17 cellular contexts compared by ENCODE assay signal in genomic region chr3:32819581-32820348, GRCh38. TPM values are rescaled to one million over a fixed set of nuclear protein-coding genes. Genes with fewer than 3 reads are reported as not detected.
A peak's percentile ranks its signal among the peaks of the same experiment; 100 is the strongest.
DNase-seq lines count a peak whose midpoint lies in the region; ATAC-seq and TF ChIP-seq lines count a peak whose summit lies in the region.
"Had no signal": no experiment of that assay in that cellular context is flagged by ENCODE, and none has a peak within 500 bp of the region (broad histone marks: within the 10 kb centered on the region; RNA-seq: fewer than 3 reads in every experiment).

No MANE protein-coding gene starts in this region.

- peak overlapping the region; percentile 26 for H2AFZ ChIP-seq in hepatocyte

- H3K27me3 Mint-ChIP-seq in nephron (ENCODE audit: low read depth) = peaks cover 95% of the 10 kb centered on the region

- TF ChIP-seq CTCF in hepatocyte (IDR thresholded peaks at IDR 0.05; ENCODE audit: poor library complexity) (no peak), nephron (IDR thresholded peaks at IDR 0.05; ENCODE audit: unreplicated experiment in 3 of 3) (no peak), brain microvascular endothelial cell (IDR thresholded peaks at IDR 0.05; ENCODE audit: low read depth, low read length, missing control alignments) (no peak), heart right ventricle (IDR thresholded peaks at IDR 0.05) (no peak)

- H3K36me3 Mint-ChIP-seq in nephron (ENCODE audit: low read depth) = peaks cover 5% of the 10 kb centered on the region

- peaks cover 0 to 9% (median 0%) of the 10 kb centered on the region in 11 experiments; a peak in 4 of 22 replicates for H4K20me1 ChIP-seq in BLaER1 treated with 17β-estradiol and CSF1 and Interleukin-3, amounts not matched to agents 10 nM and 100 nM
- H4K20me1 ChIP-seq in hepatocyte (ENCODE audit: insufficient read depth, poor library complexity, severe bottlenecking) = peaks cover 13% of the 10 kb centered on the region

- peaks cover 21% of the 10 kb centered on the region for H3K4me1 Mint-ChIP-seq in nephron

- no peak overlapping the region for H3K27ac ChIP-seq in BLaER1 treated with 17β-estradiol and CSF1 and Interleukin-3, amounts not matched to agents 10 nM and 100 nM
- H3K27ac ChIP-seq in HUES64 (ENCODE audit: low read depth, low read length) (peak overlapping the region; percentile 100), hepatocyte (peak overlapping the region; percentile 86), brain microvascular endothelial cell (no peak overlapping the region), heart right ventricle (no peak overlapping the region)
- H3K27ac ChIP-seq: tibial nerve had no signal

- H3K36me3 ChIP-seq in BLaER1 treated with 17β-estradiol and CSF1 and Interleukin-3, amounts not matched to agents 10 nM and 100 nM = peaks cover 0 to 20% (median 18%) of the 10 kb centered on the region in 11 experiments; a peak in 19 of 22 replicates
- H3K36me3 ChIP-seq in HUES64 (ENCODE audit: insufficient read depth, low read length) (peaks cover 51% of the 10 kb centered on the region), hepatocyte (replicated peaks; ENCODE audit: insufficient read depth, low read depth) (no peaks in the 10 kb centered on the region), brain microvascular endothelial cell (replicated peaks) (no peaks in the 10 kb centered on the region), heart right ventricle (no peaks in the 10 kb centered on the region)
- H3K36me3 ChIP-seq: tibial nerve had no signal

- peaks cover 48 to 69% (median 61%) of the 10 kb centered on the region in 11 experiments for H3K27me3 ChIP-seq in BLaER1 treated with 17β-estradiol and CSF1 and Interleukin-3, amounts not matched to agents 10 nM and 100 nM
- no peaks in the 10 kb centered on the region for H3K27me3 ChIP-seq in HUES64 (ENCODE audit: insufficient read depth, low read length)
- H3K27me3 ChIP-seq in hepatocyte = peaks cover 17% of the 10 kb centered on the region
- H3K27me3 ChIP-seq in brain microvascular endothelial cell (replicated peaks) = peaks cover 74% of the 10 kb centered on the region
- H3K27me3 ChIP-seq in heart right ventricle = peaks cover 23 to 94% (median 85%) of the 10 kb centered on the region in 7 donors

- H3K79me2 ChIP-seq in hepatocyte = peaks cover 70% of the 10 kb centered on the region

- peaks cover 5% of the 10 kb centered on the region for H3K9me3 Mint-ChIP-seq in nephron

- DNase-seq in hepatocyte (ENCODE audit: low spot score) = peak; percentile 43
- DNase-seq in NCI-H1930 (lab: John Stamatoyannopoulos, UW) = no peak
- no peak for DNase-seq in brain microvascular endothelial cell
- DNase-seq in heart right ventricle = no peak
- DNase-seq: activated naive CD4-positive, alpha-beta T cell treated with Interleukin-2 at 50 U/mL for 16 hours; DMS153; NCI-H2029; NCI-H82; stimulated activated CD8-positive, alpha-beta memory T cell treated with anti-CD3 and anti-CD28 coated beads, Interleukin-4, amount 100 ng/mL, for 48 hours had no signal

- peaks cover 23 to 56% (median 49%) of the 10 kb centered on the region in 11 experiments for H3K9me3 ChIP-seq in BLaER1 treated with 17β-estradiol and CSF1 and Interleukin-3, amounts not matched to agents 10 nM and 100 nM (replicated peaks in 1 of 11)
- H3K9me3 ChIP-seq in HUES64 (ENCODE audit: insufficient read depth, low read depth, low read length) (no peaks in the 10 kb centered on the region; the same call in 1 of the 2 replicates), hepatocyte (ENCODE audit: low read depth) (no peaks in the 10 kb centered on the region), heart right ventricle (no peaks in the 10 kb centered on the region)
- H3K9me3 ChIP-seq: tibial nerve had no signal

- no peak overlapping the region for H3K9ac ChIP-seq in BLaER1 treated with 17β-estradiol and CSF1 and Interleukin-3, amounts not matched to agents 10 nM and 100 nM
- peak overlapping the region; percentile 98 for H3K9ac ChIP-seq in HUES64 (ENCODE audit: low read depth, low read length)

- H3K9me2 ChIP-seq in hepatocyte (replicated peaks; ENCODE audit: insufficient read depth) = no peaks in the 10 kb centered on the region

- peaks cover 26 to 40% (median 36%) of the 10 kb centered on the region in 10 experiments for H3K4me1 ChIP-seq in BLaER1 treated with 17β-estradiol and CSF1 and Interleukin-3, amounts not matched to agents 10 nM and 100 nM
- H3K4me1 ChIP-seq in HUES64 (ENCODE audit: insufficient read depth, low read length) (peaks cover 35% of the 10 kb centered on the region), hepatocyte (ENCODE audit: insufficient read depth) (peaks cover 35% of the 10 kb centered on the region), heart right ventricle (peaks cover 3 to 32% (median 15%) of the 10 kb centered on the region in 9 donors)

- H3K27ac Mint-ChIP-seq in nephron = peak overlapping the region; percentile 28 to 74 (median 66)

- H3K4me3 ChIP-seq in BLaER1 treated with 17β-estradiol and CSF1 and Interleukin-3, amounts not matched to agents 10 nM and 100 nM = peak overlapping the region in 6 of 10 experiments; percentile 66 to 73 (median 70); a peak in 7 of 20 replicates
- H3K4me3 ChIP-seq in HUES64 (ENCODE audit: low read length) (peak overlapping the region; percentile 99), hepatocyte (peak overlapping the region; percentile 84), brain microvascular endothelial cell (ENCODE audit: low read depth, low read length) (no peak overlapping the region), heart right ventricle (no peak overlapping the region)
- H3K4me3 ChIP-seq: tibial nerve had no signal

- intact Hi-C loops in heart right ventricle (cut with DNase I) = no loop called here

- under 1% methylated on average over 41 of the region's 41 CpGs for WGBS in HUES64
- WGBS in hepatocyte (ENCODE audit: low lambda C conversion rate, missing lambda C conversion rate) = 27% methylated on average over 41 of the region's 41 CpGs
- 60 to 67% methylated on average over 41 of the region's 41 CpGs for WGBS in heart right ventricle, 2 donors

- in situ Hi-C loops in brain microvascular endothelial cell (cut with HindIII; ENCODE audit: low pct_ligation_motif_present, low sequenced_read_pairs) = no loop called here

- peak overlapping the region; percentile 83 to 88 (median 85) for H3K4me3 Mint-ChIP-seq in nephron

- H3K4me2 ChIP-seq in BLaER1 treated with 17β-estradiol and CSF1 and Interleukin-3, amounts not matched to agents 10 nM and 100 nM = no peak overlapping the region
- H3K4me2 ChIP-seq in hepatocyte = peak overlapping the region; percentile 87

- ATAC-seq in HG02981 (IDR thresholded peaks at IDR 0.05; ENCODE audit: unreplicated experiment) (no peak), heart right ventricle (no peak)
- ATAC-seq: Right ventricle myocardium inferior had no signal

RNA-seq across cellular contexts. Expression of gene TRIM71, which starts 2.0 kb away (rescaled TPM):
- polyA plus RNA-seq in HUES64 (2013, experiment 1 of 2) = 82.8 TPM
- 81.5 TPM for polyA plus RNA-seq in HUES64 (2013, experiment 2 of 2)
- total RNA-seq in hepatocyte (11.5 and 14.5 TPM in 2 replicates), heart right ventricle (under 1 TPM in 1 of 10 donors, not detected in 9; 0.07 TPM)
- polyA plus RNA-seq in hepatocyte (1.9 and 2.5 TPM in 2 replicates), heart right ventricle (not detected)
- total RNA-seq: bronchial epithelial cell, Right ventricle myocardium inferior had no signal
- polyA plus RNA-seq: liver had no signal

Comparison
In these comparisons a context has a peak if more than half of its experiments do, and no peak if none do; other contexts are left out.
1. H3K27ac ChIP-seq: peak in HUES64 (single experiment) and hepatocyte (single experiment); none in BLaER1 treated with 17β-estradiol and CSF1 and Interleukin-3, amounts not matched to agents 10 nM and 100 nM (0 of 11), brain microvascular endothelial cell (single experiment) and heart right ventricle (0 of 10).
2. H3K4me3 ChIP-seq: peak in BLaER1 treated with 17β-estradiol and CSF1 and Interleukin-3, amounts not matched to agents 10 nM and 100 nM (6 of 10), HUES64 (single experiment) and hepatocyte (single experiment); none in brain microvascular endothelial cell (single experiment) and heart right ventricle (0 of 10).
3. RNA of gene TRIM71, which starts 2.0 kb away (total RNA-seq): 11.5 to 14.5 TPM in hepatocyte; 0.07 TPM in heart right ventricle; every median in the first group is over 10 times any median in the second.